28 cellular contexts compared by ENCODE assay signal in genomic region chr11:19907839-19908238, GRCh38.
"Had no signal": no experiment of that assay in that cellular context is flagged by ENCODE, and none has a peak within 500 bp of the region (broad histone marks: within the 10 kb centered on the region; RNA-seq: fewer than 3 reads in every experiment).

No MANE protein-coding gene starts in this region.

- H3K36me3 ChIP-seq: SJSA1 had no signal

- H3K27ac ChIP-seq: KMS-11, SJSA1 had no signal

- DNase-seq: activated B cell treated with CpG ODN at 0.5 μM for 24 hours; activated CD4-positive, alpha-beta T cell treated with anti-CD3 and anti-CD28 coated beads for 1 hour; activated CD4-positive, alpha-beta T cell treated with anti-CD3 and anti-CD28 coated beads, Interleukin-2, amount 10 ng/mL, durations not matched to agents 24 days and 14 days; activated CD4-positive, alpha-beta T cell treated with anti-CD3 and anti-CD28 coated beads, Interleukin-2, amount 50 U/mL, for 48 hours; activated CD8-positive, alpha-beta memory T cell treated with anti-CD3 and anti-CD28 coated beads, Interleukin-2, amount 10 ng/mL, durations not matched to agents 7 days and 5 days; activated effector memory CD4-positive, alpha-beta T cell treated with Interleukin-2 at 50 U/mL for 16 hours; activated naive CD4-positive, alpha-beta T cell; activated T-cell treated with anti-CD3 and anti-CD28 coated beads, Interleukin-2, amount 50 U/mL, for 24 hours; amniotic stem cell; cerebellar nuclear complex; MV-4-11; NCI-H1092 treated with DMSO at 0.1 percent for 48 hours; NCI-H1436; NCI-H187; NCI-H2081; NCI-H510A treated with DMSO at 0.1 percent for 48 hours; PC-3; SHP77; T-cell; T-helper 2 cell; T1000 had no signal

- H3K27me3 Mint-ChIP-seq: activated B cell treated with CpG ODN at 0.5 μM for 24 hours; activated naive CD4-positive, alpha-beta T cell treated with anti-CD3 and anti-CD28 coated beads, Interleukin-2, amount 50 U/mL, for 24 hours; activated T-cell treated with anti-CD3 and anti-CD28 coated beads, Interleukin-2, amount 50 U/mL, for 24 hours; T-cell had no signal

- H3K27me3 ChIP-seq: SJSA1 had no signal

- H3K4me3 Mint-ChIP-seq: activated B cell treated with CpG ODN at 0.5 μM for 24 hours; activated CD4-positive, alpha-beta T cell treated with anti-CD3 and anti-CD28 coated beads, Interleukin-2, amount 10 ng/mL, durations not matched to agents 24 days and 14 days; activated CD8-positive, alpha-beta memory T cell treated with anti-CD3 and anti-CD28 coated beads, Interleukin-2, amount 10 ng/mL, durations not matched to agents 7 days and 5 days; activated naive CD4-positive, alpha-beta T cell treated with anti-CD3 and anti-CD28 coated beads, Interleukin-2, amount 50 U/mL, for 24 hours; activated T-cell treated with anti-CD3 and anti-CD28 coated beads, Interleukin-2, amount 50 U/mL, for 24 hours; activated T-helper 1 cell treated with anti-CD3 and anti-CD28 coated beads, Interleukin-12 subunit alpha, Interleukin-12 subunit beta, Interleukin-2, Interleukin-4 antibody, amounts not matched to agents 30 ng/mL and 10 ng/mL and 1 ng/mL, durations not matched to agents 14 hours and 24 hours and 36 hours; T-cell had no signal

- H3K27ac Mint-ChIP-seq: activated B cell treated with CpG ODN at 0.5 μM for 24 hours; activated CD4-positive, alpha-beta T cell treated with anti-CD3 and anti-CD28 coated beads, Interleukin-2, amount 10 ng/mL, durations not matched to agents 24 days and 14 days; activated CD8-positive, alpha-beta memory T cell treated with anti-CD3 and anti-CD28 coated beads, Interleukin-2, amount 10 ng/mL, durations not matched to agents 7 days and 5 days; activated T-cell treated with anti-CD3 and anti-CD28 coated beads, Interleukin-2, amount 50 U/mL, for 24 hours; activated T-helper 1 cell treated with anti-CD3 and anti-CD28 coated beads, Interleukin-12 subunit alpha, Interleukin-12 subunit beta, Interleukin-2, Interleukin-4 antibody, amounts not matched to agents 30 ng/mL and 10 ng/mL and 1 ng/mL, durations not matched to agents 14 hours and 24 hours and 36 hours; T-cell had no signal

- H3K36me3 Mint-ChIP-seq: activated CD8-positive, alpha-beta memory T cell treated with anti-CD3 and anti-CD28 coated beads, Interleukin-2, amount 10 ng/mL, durations not matched to agents 7 days and 5 days; activated naive CD4-positive, alpha-beta T cell treated with anti-CD3 and anti-CD28 coated beads, Interleukin-2, amount 50 U/mL, for 24 hours; T-cell had no signal

- H3K4me3 ChIP-seq: SJSA1 had no signal

- ATAC-seq: activated CD8-positive, alpha-beta memory T cell treated with anti-CD3 and anti-CD28 coated beads, Interleukin-2, amount 10 ng/mL, durations not matched to agents 7 days and 5 days; PC-3; T-cell had no signal

- H3K9me3 ChIP-seq: SJSA1 had no signal

- H3K4me1 Mint-ChIP-seq: activated B cell treated with CpG ODN at 0.5 μM for 24 hours; activated CD4-positive, alpha-beta T cell treated with anti-CD3 and anti-CD28 coated beads, Interleukin-2, amount 10 ng/mL, durations not matched to agents 24 days and 14 days; activated CD8-positive, alpha-beta memory T cell treated with anti-CD3 and anti-CD28 coated beads, Interleukin-2, amount 10 ng/mL, durations not matched to agents 7 days and 5 days; activated naive CD4-positive, alpha-beta T cell treated with anti-CD3 and anti-CD28 coated beads, Interleukin-2, amount 50 U/mL, for 24 hours; T-cell had no signal

- FAIRE-seq: astrocyte, RCC 7860, TTC549 had no signal

- H3K9ac ChIP-seq: KMS-11 had no signal

- H3K4me1 ChIP-seq: SJSA1 had no signal

- H3K9me3 Mint-ChIP-seq: activated B cell treated with CpG ODN at 0.5 μM for 24 hours; activated CD4-positive, alpha-beta T cell treated with anti-CD3 and anti-CD28 coated beads, Interleukin-2, amount 10 ng/mL, durations not matched to agents 24 days and 14 days; activated naive CD4-positive, alpha-beta T cell treated with anti-CD3 and anti-CD28 coated beads, Interleukin-2, amount 50 U/mL, for 24 hours; activated T-cell treated with anti-CD3 and anti-CD28 coated beads, Interleukin-2, amount 50 U/mL, for 24 hours; activated T-helper 1 cell treated with anti-CD3 and anti-CD28 coated beads, Interleukin-12 subunit alpha, Interleukin-12 subunit beta, Interleukin-2, Interleukin-4 antibody, amounts not matched to agents 30 ng/mL and 10 ng/mL and 1 ng/mL, durations not matched to agents 14 hours and 24 hours and 36 hours; T-cell had no signal

- H3K4me2 ChIP-seq: KMS-11 had no signal
